In the genomic region with DNA sequence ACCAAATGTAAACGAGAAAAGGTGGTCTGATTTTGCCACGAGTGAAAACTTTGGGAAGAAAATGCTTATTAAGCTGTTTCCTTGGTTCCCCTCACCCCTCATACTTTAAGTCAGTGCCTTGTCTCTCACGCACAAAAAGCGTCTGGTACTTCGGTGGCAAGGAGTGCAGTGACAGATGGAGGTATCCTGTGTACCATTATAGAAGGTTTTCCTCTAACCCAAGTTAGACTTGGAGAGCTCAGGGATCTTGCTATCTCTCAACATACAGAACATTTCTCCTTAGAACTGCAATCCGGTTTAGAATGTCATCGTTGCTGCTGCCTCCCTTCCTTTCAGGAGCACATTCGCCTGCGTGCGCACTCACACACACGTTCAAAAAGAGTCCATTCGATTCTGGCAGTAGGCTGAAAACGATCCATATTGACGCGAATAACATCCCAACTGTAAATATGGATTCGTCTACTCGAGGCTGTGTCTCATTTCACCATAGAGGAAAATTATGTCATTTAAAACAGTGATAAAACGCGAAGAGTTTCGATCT, we compare ENCODE assay signal across 8 cellular contexts. TPM values are rescaled to one million over a fixed set of nuclear protein-coding genes. Genes with fewer than 3 reads are reported as not detected.
A peak's percentile ranks its signal among the peaks of the same experiment; 100 is the strongest.
DNase-seq lines count a peak whose midpoint lies in the region; ATAC-seq and TF ChIP-seq lines count a peak whose summit lies in the region.

No MANE protein-coding gene starts in this region.

- TF ChIP-seq CTCF in astrocyte of the cerebellum (IDR thresholded peaks at IDR 0.05; ENCODE audit: low read depth, low read length, missing control alignments) (no peak), spleen (IDR thresholded peaks at IDR 0.05 in 8 of 11, conservative IDR thresholded peaks at IDR 0.05 in 3 of 11) (no peak)

- intact Hi-C loops in spleen (cut with DNase I; ENCODE audit: low total_unique reads): loop anchor here (5.0 kb wide), 1 partner anchor 1074 kb away; no protein-coding TSS in a partner anchor

- in situ Hi-C loops in astrocyte of the cerebellum (cut with HindIII; ENCODE audit: low sequenced_read_pairs): no loop called here

- peak; percentile 15 to 20 for DNase-seq in NOMO-1 (lab: John Stamatoyannopoulos, UW; ENCODE audit: unreplicated experiment in 2 of 2)
- no peak for DNase-seq in NOMO-1 treated with dmso at 0.1 percent for 144 hours (lab: John Stamatoyannopoulos, UW; ENCODE audit: unreplicated experiment)
- DNase-seq in NCI-H2171 treated with DMSO at 0.1 percent for 48 hours (lab: John Stamatoyannopoulos, UW): peak; percentile 88
- DNase-seq in astrocyte of the cerebellum (ENCODE audit: low read depth): no peak
- peak; percentile 74 for DNase-seq in spleen
- DNase-seq in central memory CD4-positive, alpha-beta T cell: no peak

- H3K36me3 ChIP-seq in iPS-15b (ENCODE audit: control insufficient read depth, insufficient read depth, low read length) (no peaks in the 10 kb centered on the region), spleen (peaks cover 0 to 13% (median 0%) of the 10 kb centered on the region in 6 donors)

- 1 to 3% (median 3%) methylated on average over 20 of the region's 20 CpGs for WGBS in spleen, 5 donors

- no peaks in the 10 kb centered on the region for H3K9me3 ChIP-seq in iPS-15b (ENCODE audit: control insufficient read depth, insufficient read depth, low read length)
- no peaks in the 10 kb centered on the region for H3K9me3 ChIP-seq in spleen

- H3K4me3 ChIP-seq in astrocyte of the cerebellum (ENCODE audit: low read depth, low read length): peak overlapping the region; percentile 90
- H3K4me3 ChIP-seq in iPS-15b (ENCODE audit: low read depth, low read length): peak overlapping the region; percentile 99
- peak overlapping the region; percentile 49 to 79 (median 62) for H3K4me3 ChIP-seq in spleen

- ATAC-seq in HG03025 (IDR thresholded peaks at IDR 0.05; ENCODE audit: low FRiP score, unreplicated experiment): no peak

- no peak overlapping the region for H3K9ac ChIP-seq in iPS-15b (ENCODE audit: low read depth, low read length)

- H3K27ac ChIP-seq in spleen: peak overlapping the region; percentile 62 to 97 (median 94)

- H3K4me1 ChIP-seq in iPS-15b (ENCODE audit: control insufficient read depth, insufficient read depth, low read length): peaks cover 2% of the 10 kb centered on the region
- H3K4me1 ChIP-seq in spleen: peaks cover 0 to 62% (median 36%) of the 10 kb centered on the region in 6 donors

- H3K27me3 ChIP-seq in iPS-15b (ENCODE audit: control insufficient read depth, insufficient read depth, low read length) (peaks cover 52% of the 10 kb centered on the region), spleen (replicated peaks in 1 of 7) (peaks cover 0 to 64% (median 28%) of the 10 kb centered on the region in 7 donors)

- TF ChIP-seq POLR2A in spleen (IDR thresholded peaks at IDR 0.05): no peak

RNA-seq across cellular contexts. Expression of gene MARCKS, which starts 1.1 kb away (rescaled TPM):
- total RNA-seq in spleen: 100 to 1,000 TPM in 3 of 7 donors, 10 to 100 TPM in 4; 56.2 to 119 (median 83.1) TPM
- 10 to 100 TPM; 43.4 to 65.1 (median 49.5) TPM for polyA plus RNA-seq in spleen

Comparison
In these comparisons a context has a peak if more than half of its experiments do, and no peak if none do; other contexts are left out.
1. DNase-seq: peak in NOMO-1 (2 of 2), NCI-H2171 treated with DMSO at 0.1 percent for 48 hours (single experiment) and spleen (single experiment); none in NOMO-1 treated with dmso at 0.1 percent for 144 hours (single experiment), astrocyte of the cerebellum (single experiment) and central memory CD4-positive, alpha-beta T cell (single experiment).
2. Peak in every context shown above with its lines, with median percentiles within 50 percentile points of each other: H3K4me3 ChIP-seq.